ENCODE assay signal across 1 cellular context in genomic region chr2:231017250-231017636, GRCh38.
TF ChIP-seq lines count a peak whose summit lies in the region.

No MANE protein-coding gene starts in this region.

TF ChIP-seq in WTC11, 78 proteins besides CTCF, POLR2A, EP300 and RAD21 (continued from another document):
- TF ChIP-seq ZNF138 (CRISPR knock-in tag; conservative IDR thresholded peaks at IDR 0.05) (no peak), E2F4 (CRISPR knock-in tag; IDR thresholded peaks at IDR 0.05; ENCODE audit: borderline replicate concordance, low read depth) (no peak), EMX1 (CRISPR knock-in tag; IDR thresholded peaks at IDR 0.05) (no peak), SP1 (CRISPR knock-in tag; conservative IDR thresholded peaks at IDR 0.05) (no peak)
